ENCODE assay signal across 22 cellular contexts in genomic region chr10:104021246-104021645, GRCh38.
"Had no signal": no experiment of that assay in that cellular context is flagged by ENCODE, and none has a peak within 500 bp of the region (broad histone marks: within the 10 kb centered on the region; RNA-seq: fewer than 3 reads in every experiment).

No MANE protein-coding gene starts in this region.

- H3K9me3 Mint-ChIP-seq: activated naive CD8-positive, alpha-beta T cell treated with anti-CD3 and anti-CD28 coated beads for 36 hours; activated T-cell treated with anti-CD3 and anti-CD28 coated beads, Interleukin-2, amount 50 U/mL, for 4 hours; T-helper 1 cell treated with Interleukin-12 subunit alpha and Interleukin-12 subunit beta and Interleukin-4 antibody, amounts not matched to agents 30 μg/mL and 1 μg/mL, for 36 hours; WTC11 had no signal

- H3K27me3 ChIP-seq: brain microvascular endothelial cell, cardiac muscle cell had no signal

- ATAC-seq: activated CD8-positive, alpha-beta T cell treated with anti-CD3 and anti-CD28 coated beads, Interleukin-2, amount 10 ng/mL, durations not matched to agents 7 days and 5 days; activated T-cell treated with anti-CD3 and anti-CD28 coated beads, Interleukin-2, amount 50 U/mL, for 4 hours; WTC11 had no signal

- H3K27ac ChIP-seq: brain microvascular endothelial cell, cardiac muscle cell had no signal

- H3K4me3 ChIP-seq: cardiac muscle cell had no signal

- DNase-seq: activated CD4-positive, alpha-beta T cell treated with anti-CD3 and anti-CD28 coated beads for 48 hours; activated CD4-positive, alpha-beta T cell treated with anti-CD3 and anti-CD28 coated beads, Interleukin-2, amount 50 U/mL, for 4 hours; activated CD4-positive, CD25-positive, alpha-beta regulatory T cell treated with anti-CD3 and anti-CD28 coated beads, Interleukin-2, amount 50 U/mL, for 72 hours; activated CD8-positive, alpha-beta memory T cell treated with anti-CD3 and anti-CD28 coated beads, Interleukin-2, amount 50 U/mL, for 48 hours; activated CD8-positive, alpha-beta T cell treated with anti-CD3 and anti-CD28 coated beads, Interleukin-2, amount 10 ng/mL, durations not matched to agents 7 days and 5 days; activated naive CD8-positive, alpha-beta T cell treated with anti-CD3 and anti-CD28 coated beads for 36 hours; activated T-cell treated with anti-CD3 and anti-CD28 coated beads, Interleukin-2, amount 50 U/mL, for 4 hours; brain microvascular endothelial cell; cerebellar nuclear complex; KG1; NCI-H1092; NCI-H1417; NCI-H1694; NCI-H2029; NCI-H446; NCI-H524; SHP77 treated with DMSO at 0.1 percent for 48 hours; T-helper 9 cell had no signal

- FAIRE-seq: RCC 7860 had no signal

- H3K27me3 Mint-ChIP-seq: activated naive CD8-positive, alpha-beta T cell treated with anti-CD3 and anti-CD28 coated beads for 36 hours had no signal

- H3K27ac Mint-ChIP-seq: activated CD8-positive, alpha-beta T cell treated with anti-CD3 and anti-CD28 coated beads, Interleukin-2, amount 10 ng/mL, durations not matched to agents 7 days and 5 days; activated naive CD8-positive, alpha-beta T cell treated with anti-CD3 and anti-CD28 coated beads for 36 hours; T-helper 1 cell treated with Interleukin-12 subunit alpha and Interleukin-12 subunit beta and Interleukin-4 antibody, amounts not matched to agents 30 μg/mL and 1 μg/mL, for 36 hours; WTC11 had no signal

- H3K4me3 Mint-ChIP-seq: activated CD8-positive, alpha-beta T cell treated with anti-CD3 and anti-CD28 coated beads, Interleukin-2, amount 10 ng/mL, durations not matched to agents 7 days and 5 days; activated naive CD8-positive, alpha-beta T cell treated with anti-CD3 and anti-CD28 coated beads for 36 hours; activated T-cell treated with anti-CD3 and anti-CD28 coated beads, Interleukin-2, amount 50 U/mL, for 4 hours; T-helper 1 cell treated with Interleukin-12 subunit alpha and Interleukin-12 subunit beta and Interleukin-4 antibody, amounts not matched to agents 30 μg/mL and 1 μg/mL, for 36 hours; WTC11 had no signal
